Comparison of ENCODE assay signal across 1 cellular context in genomic region chr20:25989196-25989595, GRCh38.
TF ChIP-seq lines count a peak whose summit lies in the region.

No MANE protein-coding gene starts in this region.

TF ChIP-seq in WTC11, 78 proteins besides CTCF, POLR2A, EP300 and RAD21 (continued from another document):
- no peak for TF ChIP-seq NFYB (CRISPR knock-in tag; conservative IDR thresholded peaks at IDR 0.05; ENCODE audit: low read depth)
- no peak for TF ChIP-seq ZNF532 (CRISPR knock-in tag; IDR thresholded peaks at IDR 0.05; ENCODE audit: borderline replicate concordance)
- TF ChIP-seq ZNF396 (CRISPR knock-in tag; IDR thresholded peaks at IDR 0.05; ENCODE audit: borderline replicate concordance) = no peak
- TF ChIP-seq GTF2I (CRISPR knock-in tag; conservative IDR thresholded peaks at IDR 0.05) = no peak
- no peak for TF ChIP-seq CREB1 (CRISPR knock-in tag; IDR thresholded peaks at IDR 0.05)
- TF ChIP-seq FOXP4 (CRISPR knock-in tag; IDR thresholded peaks at IDR 0.05) = no peak
- no peak for TF ChIP-seq TEAD4 (CRISPR knock-in tag; IDR thresholded peaks at IDR 0.05)
- no peak for TF ChIP-seq PRRX2 (CRISPR knock-in tag; IDR thresholded peaks at IDR 0.05)
- TF ChIP-seq NFE2L1 (CRISPR knock-in tag; IDR thresholded peaks at IDR 0.05) = no peak
- TF ChIP-seq ETV6 (CRISPR knock-in tag; IDR thresholded peaks at IDR 0.05) = no peak
